8 cellular contexts compared by ENCODE assay signal in genomic region chr12:6229823-6230222, GRCh38. TPM values are rescaled to one million over a fixed set of nuclear protein-coding genes. Genes with fewer than 3 reads are reported as not detected.
DNase-seq lines count a peak whose midpoint lies in the region; ATAC-seq and TF ChIP-seq lines count a peak whose summit lies in the region.

No MANE protein-coding gene starts in this region.

- no peak for TF ChIP-seq POLR2A in breast epithelium (IDR thresholded peaks at IDR 0.05)

- H3K9me3 Mint-ChIP-seq in stimulated activated naive CD8-positive, alpha-beta T cell treated with anti-CD3 and anti-CD28 coated beads, Interleukin-15, amount 100 ng/mL, for 72 hours: no peaks in the 10 kb centered on the region

- no peak for DNase-seq in stimulated activated naive CD8-positive, alpha-beta T cell treated with anti-CD3 and anti-CD28 coated beads, Interleukin-15, Interleukin-2, amounts not matched to agents 100 U/mL and 50 U/mL, for 24 hours
- no peak for DNase-seq in stimulated activated naive CD8-positive, alpha-beta T cell treated with anti-CD3 and anti-CD28 coated beads, Interleukin-15, amount 100 ng/mL, for 72 hours
- DNase-seq in breast epithelium (ENCODE audit: low spot score in 2 of 2) (no peak), lung (ENCODE audit: low spot score) (no peak), tibial artery (peak; percentile 88 to 91), DMS 273 treated with DMSO at 0.1 percent for 48 hours (lab: John Stamatoyannopoulos, UW) (no peak), NCI-H187 (lab: John Stamatoyannopoulos, UW) (no peak)

- H3K9me3 ChIP-seq in breast epithelium: no peaks in the 10 kb centered on the region
- no peaks in the 10 kb centered on the region for H3K9me3 ChIP-seq in lung (ENCODE audit: control insufficient read depth in 2 of 2, insufficient read depth in 1 of 2, low read length in 1 of 2)
- no peaks in the 10 kb centered on the region for H3K9me3 ChIP-seq in tibial artery

- H3K4me1 ChIP-seq in breast epithelium (peaks cover 39 to 76% of the 10 kb centered on the region in 2 donors), lung (ENCODE audit: control insufficient read depth in 2 of 2, insufficient read depth in 2 of 2, low read length in 2 of 2) (peaks cover 23 to 35% of the 10 kb centered on the region in 2 donors), tibial artery (peaks cover 6 to 93% (median 85%) of the 10 kb centered on the region in 4 donors)

- H3K4me3 ChIP-seq in breast epithelium (peak overlapping the region in 1 of 3 donors; percentile 38), lung (no peak overlapping the region), tibial artery (peak overlapping the region in 1 of 2 donors; percentile 26)

- no peak overlapping the region for H3K27ac Mint-ChIP-seq in stimulated activated naive CD8-positive, alpha-beta T cell treated with anti-CD3 and anti-CD28 coated beads, Interleukin-15, amount 100 ng/mL, for 72 hours

- H3K27ac ChIP-seq in breast epithelium (peak overlapping the region; percentile 95 to 96), lung (ENCODE audit: low read depth in 1 of 2, low read length in 1 of 2) (peak overlapping the region; percentile 17 to 90), tibial artery (peak overlapping the region; percentile 85 to 92)

- H3K27me3 ChIP-seq in breast epithelium: no peaks in the 10 kb centered on the region
- H3K27me3 ChIP-seq in lung (ENCODE audit: control insufficient read depth, insufficient read depth): no peaks in the 10 kb centered on the region
- no peaks in the 10 kb centered on the region for H3K27me3 ChIP-seq in tibial artery

- peak overlapping the region in 1 of 2 donors; percentile 14 for H3K4me3 Mint-ChIP-seq in stimulated activated naive CD8-positive, alpha-beta T cell treated with anti-CD3 and anti-CD28 coated beads, Interleukin-15, amount 100 ng/mL, for 72 hours

- WGBS in lung, 2 donors: 24 to 47% methylated on average over 9 of the region's 9 CpGs

- H3K36me3 ChIP-seq in breast epithelium (no peaks in the 10 kb centered on the region), lung (ENCODE audit: control insufficient read depth in 2 of 2, insufficient read depth in 2 of 2, low read length in 2 of 2) (peaks cover 0 to 33% of the 10 kb centered on the region in 2 donors), tibial artery (peaks cover 20 to 31% (median 31%) of the 10 kb centered on the region in 3 donors)

- peaks cover 50% of the 10 kb centered on the region for H3K4me1 Mint-ChIP-seq in stimulated activated naive CD8-positive, alpha-beta T cell treated with anti-CD3 and anti-CD28 coated beads, Interleukin-15, amount 100 ng/mL, for 72 hours

- peak; percentile 48 for ATAC-seq in stimulated activated naive CD8-positive, alpha-beta T cell treated with anti-CD3 and anti-CD28 coated beads, Interleukin-15, Interleukin-2, amounts not matched to agents 100 U/mL and 50 U/mL, for 24 hours
- ATAC-seq in stimulated activated naive CD8-positive, alpha-beta T cell treated with anti-CD3 and anti-CD28 coated beads, Interleukin-15, amount 100 ng/mL, for 72 hours: no peak
- ATAC-seq in lung (ENCODE audit: insufficient read depth, low FRiP score) (peak; percentile 32), GM19328 (IDR thresholded peaks at IDR 0.05; ENCODE audit: unreplicated experiment) (no peak)

- no peaks in the 10 kb centered on the region for H3K27me3 Mint-ChIP-seq in stimulated activated naive CD8-positive, alpha-beta T cell treated with anti-CD3 and anti-CD28 coated beads, Interleukin-15, amount 100 ng/mL, for 72 hours

- intact Hi-C loops in breast epithelium (cut with DNase I; ENCODE audit: low total_unique reads): no loop called here
- intact Hi-C loops in tibial artery (cut with DNase I; ENCODE audit: low total_unique reads): loop anchor here (5.0 kb wide), 1 partner anchor 33 kb away; no protein-coding TSS in a partner anchor

- no peak for TF ChIP-seq CTCF in breast epithelium (IDR thresholded peaks at IDR 0.05)
- no peak for TF ChIP-seq CTCF in lung (IDR thresholded peaks at IDR 0.05; ENCODE audit: control extremely low read depth, extremely low read depth)
- no peak for TF ChIP-seq CTCF in tibial artery (IDR thresholded peaks at IDR 0.05)

RNA-seq across cellular contexts. Expression of gene CD9, which starts 29.6 kb away (rescaled TPM):
- total RNA-seq in breast epithelium (100 to 1,000 TPM in 2 of 3 donors, 10 to 100 TPM in 1; 91.1 to 436 (median 243) TPM), lung (100 to 1,000 TPM; 240 to 406 TPM)
- polyA plus RNA-seq in lung: 100 to 1,000 TPM; 352 to 425 TPM

Comparison
In these comparisons a context has a peak if more than half of its experiments do, and no peak if none do; other contexts are left out.
1. ATAC-seq: peak in stimulated activated naive CD8-positive, alpha-beta T cell treated with anti-CD3 and anti-CD28 coated beads, Interleukin-15, Interleukin-2, amounts not matched to agents 100 U/mL and 50 U/mL, for 24 hours (single experiment) and lung (single experiment); none in stimulated activated naive CD8-positive, alpha-beta T cell treated with anti-CD3 and anti-CD28 coated beads, Interleukin-15, amount 100 ng/mL, for 72 hours (single experiment) and GM19328 (single experiment).
2. DNase-seq: peak in tibial artery (2 of 2); none in stimulated activated naive CD8-positive, alpha-beta T cell treated with anti-CD3 and anti-CD28 coated beads, Interleukin-15, Interleukin-2, amounts not matched to agents 100 U/mL and 50 U/mL, for 24 hours (single experiment), stimulated activated naive CD8-positive, alpha-beta T cell treated with anti-CD3 and anti-CD28 coated beads, Interleukin-15, amount 100 ng/mL, for 72 hours (0 of 2), breast epithelium (0 of 2), lung (single experiment), DMS 273 treated with DMSO at 0.1 percent for 48 hours (single experiment) and NCI-H187 (0 of 2).
3. Peak in every context shown above with its lines, with median percentiles within 50 percentile points of each other: H3K27ac ChIP-seq.